In the genomic region with DNA sequence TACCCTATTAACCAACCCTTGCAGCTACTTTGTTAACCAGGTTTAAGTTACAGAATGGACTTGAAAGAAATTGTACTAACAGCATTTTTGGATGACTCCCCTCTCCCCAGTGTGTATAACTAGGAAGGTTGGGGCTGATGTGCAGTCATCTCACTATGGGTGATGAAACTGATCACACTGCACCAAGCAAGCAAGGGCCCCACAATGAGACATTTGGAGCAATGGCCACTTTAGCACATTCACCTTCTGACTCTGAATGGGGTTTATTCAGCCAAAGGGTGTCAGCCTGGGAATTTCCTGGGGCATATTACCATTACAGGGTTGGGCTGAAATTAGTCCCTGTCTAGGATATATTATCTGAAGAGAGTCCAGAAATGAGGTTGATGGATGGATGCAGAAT, we compare ENCODE assay signal across 17 cellular contexts. TPM values are rescaled to one million over a fixed set of nuclear protein-coding genes. Genes with fewer than 3 reads are reported as not detected.
DNase-seq lines count a peak whose midpoint lies in the region; ATAC-seq and TF ChIP-seq lines count a peak whose summit lies in the region.
"Had no signal": no experiment of that assay in that cellular context is flagged by ENCODE, and none has a peak within 500 bp of the region (broad histone marks: within the 10 kb centered on the region; RNA-seq: fewer than 3 reads in every experiment).

No MANE protein-coding gene starts in this region.

- peak overlapping the region; percentile 78 for H3K27ac Mint-ChIP-seq in activated T-helper 1 cell treated with anti-CD3 and anti-CD28 coated beads, Interleukin-12 subunit alpha, Interleukin-12 subunit beta, Interleukin-2, Interleukin-4 antibody, amounts not matched to agents 30 ng/mL and 10 ng/mL and 1 ng/mL, durations not matched to agents 14 hours and 24 hours and 36 hours
- H3K27ac Mint-ChIP-seq in natural killer cell: peak overlapping the region; percentile 92 to 97
- H3K27ac Mint-ChIP-seq: neural progenitor cell had no signal

- H3K36me3 Mint-ChIP-seq in activated T-cell treated with anti-CD3 and anti-CD28 coated beads, Interleukin-2, amount 50 U/mL, for 4 hours (ENCODE audit: insufficient read depth): peaks cover 79% of the 10 kb centered on the region
- peaks cover 87% of the 10 kb centered on the region for H3K36me3 Mint-ChIP-seq in activated T-helper 1 cell treated with anti-CD3 and anti-CD28 coated beads, Interleukin-12 subunit alpha, Interleukin-12 subunit beta, Interleukin-2, Interleukin-4 antibody, amounts not matched to agents 30 ng/mL and 10 ng/mL and 1 ng/mL, durations not matched to agents 14 hours and 24 hours and 36 hours (ENCODE audit: low read depth)
- peaks cover 55% of the 10 kb centered on the region for H3K36me3 Mint-ChIP-seq in natural killer cell
- H3K36me3 Mint-ChIP-seq: neural progenitor cell had no signal

- no peak for DNase-seq in activated T-cell treated with anti-CD3 and anti-CD28 coated beads, Interleukin-2, amount 50 U/mL, for 4 hours
- DNase-seq in activated T-cell treated with anti-CD3 and anti-CD28 coated beads for 4 hours: no peak
- DNase-seq in activated T-helper 1 cell treated with anti-CD3 and anti-CD28 coated beads, Interleukin-12 subunit alpha, Interleukin-12 subunit beta, Interleukin-2, Interleukin-4 antibody, amounts not matched to agents 30 ng/mL and 10 ng/mL and 1 ng/mL, durations not matched to agents 14 hours and 24 hours and 36 hours (ENCODE audit: low spot score): no peak
- no peak for DNase-seq in natural killer cell
- DNase-seq in iPS-NIHi11 (ENCODE audit: low spot score): no peak
- DNase-seq: adrenal gland, dermis blood vessel endothelial cell, DMS79 treated with DMSO at 0.1 percent for 48 hours, foreskin melanocyte, IMR-90, NCI-H187 treated with DMSO at 0.1 percent for 48 hours, NCI-H510A, SW 1271 had no signal

- H3K9me3 Mint-ChIP-seq in activated T-cell treated with anti-CD3 and anti-CD28 coated beads, Interleukin-2, amount 50 U/mL, for 4 hours: no peaks in the 10 kb centered on the region
- no peaks in the 10 kb centered on the region for H3K9me3 Mint-ChIP-seq in activated T-helper 1 cell treated with anti-CD3 and anti-CD28 coated beads, Interleukin-12 subunit alpha, Interleukin-12 subunit beta, Interleukin-2, Interleukin-4 antibody, amounts not matched to agents 30 ng/mL and 10 ng/mL and 1 ng/mL, durations not matched to agents 14 hours and 24 hours and 36 hours
- no peaks in the 10 kb centered on the region for H3K9me3 Mint-ChIP-seq in natural killer cell
- H3K9me3 Mint-ChIP-seq: neural progenitor cell had no signal

- ATAC-seq in activated T-cell treated with anti-CD3 and anti-CD28 coated beads, Interleukin-2, amount 50 U/mL, for 4 hours: peak; percentile 90 to 91
- ATAC-seq in HG02884 (IDR thresholded peaks at IDR 0.05; ENCODE audit: unreplicated experiment): peak; percentile 81
- ATAC-seq in natural killer cell: peak in 2 of 3 donors; percentile 45 to 48
- ATAC-seq in HG02970 (IDR thresholded peaks at IDR 0.05; ENCODE audit: low FRiP score, unreplicated experiment): no peak
- no peak for ATAC-seq in HG02623 (IDR thresholded peaks at IDR 0.05; ENCODE audit: unreplicated experiment)

- no peak for TF ChIP-seq CTCF in natural killer cell (IDR thresholded peaks at IDR 0.05)

- intact Hi-C loops in activated T-helper 1 cell treated with anti-CD3 and anti-CD28 coated beads, Interleukin-12 subunit alpha, Interleukin-12 subunit beta, Interleukin-2, Interleukin-4 antibody, amounts not matched to agents 30 ng/mL and 10 ng/mL and 1 ng/mL, durations not matched to agents 14 hours and 24 hours and 36 hours (cut with micrococcal nuclease): loop anchor here (1.0 to 5.0 kb wide), 3 partner anchors 8 to 295 kb away; no protein-coding TSS in a partner anchor
- intact Hi-C loops in natural killer cell (cut with micrococcal nuclease): no loop called here

- H3K4me3 Mint-ChIP-seq in activated T-cell treated with anti-CD3 and anti-CD28 coated beads, Interleukin-2, amount 50 U/mL, for 4 hours: no peak overlapping the region
- peak overlapping the region; percentile 17 for H3K4me3 Mint-ChIP-seq in activated T-helper 1 cell treated with anti-CD3 and anti-CD28 coated beads, Interleukin-12 subunit alpha, Interleukin-12 subunit beta, Interleukin-2, Interleukin-4 antibody, amounts not matched to agents 30 ng/mL and 10 ng/mL and 1 ng/mL, durations not matched to agents 14 hours and 24 hours and 36 hours
- peak overlapping the region; percentile 64 for H3K4me3 Mint-ChIP-seq in natural killer cell
- H3K4me3 Mint-ChIP-seq: neural progenitor cell had no signal

- no peaks in the 10 kb centered on the region for H3K27me3 Mint-ChIP-seq in activated T-cell treated with anti-CD3 and anti-CD28 coated beads, Interleukin-2, amount 50 U/mL, for 4 hours (ENCODE audit: low read depth)
- H3K27me3 Mint-ChIP-seq in activated T-helper 1 cell treated with anti-CD3 and anti-CD28 coated beads, Interleukin-12 subunit alpha, Interleukin-12 subunit beta, Interleukin-2, Interleukin-4 antibody, amounts not matched to agents 30 ng/mL and 10 ng/mL and 1 ng/mL, durations not matched to agents 14 hours and 24 hours and 36 hours (ENCODE audit: insufficient read depth): no peaks in the 10 kb centered on the region
- H3K27me3 Mint-ChIP-seq in natural killer cell (ENCODE audit: low read depth in 2 of 2): no peaks in the 10 kb centered on the region

- peaks cover 89% of the 10 kb centered on the region for H3K4me1 Mint-ChIP-seq in activated T-cell treated with anti-CD3 and anti-CD28 coated beads, Interleukin-2, amount 50 U/mL, for 4 hours (ENCODE audit: low read depth)
- H3K4me1 Mint-ChIP-seq in activated T-helper 1 cell treated with anti-CD3 and anti-CD28 coated beads, Interleukin-12 subunit alpha, Interleukin-12 subunit beta, Interleukin-2, Interleukin-4 antibody, amounts not matched to agents 30 ng/mL and 10 ng/mL and 1 ng/mL, durations not matched to agents 14 hours and 24 hours and 36 hours (ENCODE audit: low read depth): peaks cover 89% of the 10 kb centered on the region
- peaks cover 65 to 74% of the 10 kb centered on the region in 2 donors for H3K4me1 Mint-ChIP-seq in natural killer cell

RNA-seq across cellular contexts. Expression of gene CYFIP2, which starts 18.7 kb away (rescaled TPM):
- total RNA-seq in activated T-cell treated with anti-CD3 and anti-CD28 coated beads, Interleukin-2, amount 50 U/mL, for 4 hours: 100 to 1,000 TPM; 160 to 191 (median 175) TPM
- 173 and 175 TPM in 2 replicates for total RNA-seq in activated T-helper 1 cell treated with anti-CD3 and anti-CD28 coated beads, Interleukin-12 subunit alpha, Interleukin-12 subunit beta, Interleukin-2, Interleukin-4 antibody, amounts not matched to agents 30 ng/mL and 10 ng/mL and 1 ng/mL, durations not matched to agents 14 hours and 24 hours and 36 hours
- total RNA-seq in natural killer cell: 100 to 1,000 TPM; 464 to 542 (median 532) TPM

Comparison
In these comparisons a context has a peak if more than half of its experiments do, and no peak if none do; other contexts are left out.
1. ATAC-seq: peak in activated T-cell treated with anti-CD3 and anti-CD28 coated beads, Interleukin-2, amount 50 U/mL, for 4 hours (2 of 2), HG02884 (single experiment) and natural killer cell (2 of 3); none in HG02970 (single experiment) and HG02623 (single experiment).